Comparison of ENCODE assay signal across 18 cellular contexts in genomic region chr15:99180963-99181306, GRCh38.
DNase-seq lines count a peak whose midpoint lies in the region; ATAC-seq and TF ChIP-seq lines count a peak whose summit lies in the region.
"Had no signal": no experiment of that assay in that cellular context is flagged by ENCODE, and none has a peak within 500 bp of the region (broad histone marks: within the 10 kb centered on the region; RNA-seq: fewer than 3 reads in every experiment).

No MANE protein-coding gene starts in this region.

- H3K4me1 ChIP-seq in heart right ventricle, result peaks cover 3 to 52% (median 31%) of the 10 kb centered on the region in 9 donors
- H3K4me1 ChIP-seq in right cardiac atrium (ENCODE audit: control insufficient read depth, insufficient read depth, low read length), result peaks cover 8% of the 10 kb centered on the region
- peaks cover 0 to 65% (median 50%) of the 10 kb centered on the region in 4 donors for H3K4me1 ChIP-seq in sigmoid colon
- H3K4me1 ChIP-seq in aorta (ENCODE audit: control insufficient read depth in 1 of 2, insufficient read depth in 2 of 2, low read length in 2 of 2), result no peaks in the 10 kb centered on the region

- H3K27ac Mint-ChIP-seq in endothelial cell (ENCODE audit: unreplicated experiment), result no peak overlapping the region
- H3K27ac Mint-ChIP-seq: activated naive CD4-positive, alpha-beta T cell treated with anti-CD3 and anti-CD28 coated beads, Interleukin-2, amount 50 U/mL, for 72 hours; CD8-positive, alpha-beta memory T cell; stimulated activated effector memory CD8-positive, alpha-beta T cell treated with anti-CD3 and anti-CD28 coated beads, Interleukin-12 subunit alpha, Interleukin-12 subunit beta, amount 100 ng/mL, for 72 hours had no signal

- H3K9me3 ChIP-seq in heart right ventricle, result no peaks in the 10 kb centered on the region
- no peaks in the 10 kb centered on the region for H3K9me3 ChIP-seq in right cardiac atrium (ENCODE audit: control insufficient read depth, low read length)
- H3K9me3 ChIP-seq in sigmoid colon, result no peaks in the 10 kb centered on the region
- H3K9me3 ChIP-seq in aorta (ENCODE audit: control insufficient read depth, low read length), result no peaks in the 10 kb centered on the region
- H3K9me3 ChIP-seq: spleen, testis had no signal

- H3K36me3 Mint-ChIP-seq in endothelial cell (ENCODE audit: low read depth, unreplicated experiment), result peaks cover 10% of the 10 kb centered on the region
- H3K36me3 Mint-ChIP-seq: activated naive CD4-positive, alpha-beta T cell treated with anti-CD3 and anti-CD28 coated beads, Interleukin-2, amount 50 U/mL, for 72 hours; CD8-positive, alpha-beta memory T cell; stimulated activated effector memory CD8-positive, alpha-beta T cell treated with anti-CD3 and anti-CD28 coated beads, Interleukin-12 subunit alpha, Interleukin-12 subunit beta, amount 100 ng/mL, for 72 hours had no signal

- WGBS in heart right ventricle, 2 donors, result 97 to 99% methylated on average over 2 of the region's 2 CpGs
- WGBS in right cardiac atrium, result 95% methylated on average over 2 of the region's 2 CpGs
- 78 to 90% methylated on average over 2 of the region's 2 CpGs for WGBS in sigmoid colon, 2 donors
- WGBS in aorta, 2 donors, result 93 to 96% methylated on average over 2 of the region's 2 CpGs

- no peak overlapping the region for H3K4me3 Mint-ChIP-seq in endothelial cell (ENCODE audit: unreplicated experiment)
- H3K4me3 Mint-ChIP-seq: CD8-positive, alpha-beta memory T cell; stimulated activated effector memory CD8-positive, alpha-beta T cell treated with anti-CD3 and anti-CD28 coated beads, Interleukin-12 subunit alpha, Interleukin-12 subunit beta, amount 100 ng/mL, for 72 hours; WTC11 had no signal

- H3K9me3 Mint-ChIP-seq in endothelial cell (ENCODE audit: unreplicated experiment), result no peaks in the 10 kb centered on the region
- H3K9me3 Mint-ChIP-seq: activated naive CD4-positive, alpha-beta T cell treated with anti-CD3 and anti-CD28 coated beads, Interleukin-2, amount 50 U/mL, for 72 hours; CD8-positive, alpha-beta memory T cell; stimulated activated effector memory CD8-positive, alpha-beta T cell treated with anti-CD3 and anti-CD28 coated beads, Interleukin-12 subunit alpha, Interleukin-12 subunit beta, amount 100 ng/mL, for 72 hours had no signal

- TF ChIP-seq CTCF in heart right ventricle (IDR thresholded peaks at IDR 0.05) (no peak), sigmoid colon (IDR thresholded peaks at IDR 0.05) (no peak), endothelial cell (IDR thresholded peaks at IDR 0.05; ENCODE audit: unreplicated experiment) (no peak)

- ATAC-seq in heart right ventricle, result no peak
- ATAC-seq in right cardiac atrium, result no peak
- ATAC-seq in aorta (ENCODE audit: low FRiP score), result no peak
- ATAC-seq in HG03520 (IDR thresholded peaks at IDR 0.05; ENCODE audit: unreplicated experiment), result no peak
- ATAC-seq: activated naive CD4-positive, alpha-beta T cell treated with anti-CD3 and anti-CD28 coated beads, Interleukin-2, amount 50 U/mL, for 72 hours; stimulated activated effector memory CD8-positive, alpha-beta T cell treated with anti-CD3 and anti-CD28 coated beads, Interleukin-12 subunit alpha, Interleukin-12 subunit beta, amount 100 ng/mL, for 72 hours had no signal

- peaks cover 2% of the 10 kb centered on the region for H3K27me3 Mint-ChIP-seq in endothelial cell (ENCODE audit: unreplicated experiment)

- peaks cover 16% of the 10 kb centered on the region for H3K4me1 Mint-ChIP-seq in endothelial cell (ENCODE audit: unreplicated experiment)
- H3K4me1 Mint-ChIP-seq: CD8-positive, alpha-beta memory T cell; stimulated activated effector memory CD8-positive, alpha-beta T cell treated with anti-CD3 and anti-CD28 coated beads, Interleukin-12 subunit alpha, Interleukin-12 subunit beta, amount 100 ng/mL, for 72 hours had no signal

- H3K36me3 ChIP-seq in heart right ventricle (peaks cover 0 to 19% (median 0%) of the 10 kb centered on the region in 9 donors), sigmoid colon (no peaks in the 10 kb centered on the region), aorta (ENCODE audit: control insufficient read depth in 1 of 2, insufficient read depth in 2 of 2, low read length in 1 of 2) (no peaks in the 10 kb centered on the region)

- H3K4me3 ChIP-seq in heart right ventricle, result no peak overlapping the region
- H3K4me3 ChIP-seq in right cardiac atrium (ENCODE audit: low read length), result no peak overlapping the region
- no peak overlapping the region for H3K4me3 ChIP-seq in sigmoid colon
- no peak overlapping the region for H3K4me3 ChIP-seq in aorta (ENCODE audit: low read length in 2 of 2)
- H3K4me3 ChIP-seq: spleen, testis had no signal

- intact Hi-C loops in heart right ventricle (cut with DNase I) (loop anchor here in 2 of 10 donors (1.0 to 2.0 kb wide), 2 partner anchors 29 to 74 kb away; no protein-coding TSS in a partner anchor), cardiac septum (cut with DNase I) (no loop called here), right cardiac atrium (cut with DNase I) (no loop called here), sigmoid colon (cut with DNase I) (no loop called here), aorta (cut with DNase I) (loop anchor here in 1 of 2 donors (2.0 kb wide), 1 partner anchor 56 kb away; no protein-coding TSS in a partner anchor)

- H3K27ac ChIP-seq in heart right ventricle (peak overlapping the region in 9 of 10 donors; percentile 67 to 86 (median 76)), right cardiac atrium (ENCODE audit: low read length) (peak overlapping the region; percentile 93), sigmoid colon (peak overlapping the region; percentile 92 to 97 (median 96)), aorta (ENCODE audit: low read depth in 1 of 2, low read length in 2 of 2) (peak overlapping the region; percentile 49 to 91)
- H3K27ac ChIP-seq: testis had no signal

- no peaks in the 10 kb centered on the region for H3K27me3 ChIP-seq in heart right ventricle
- H3K27me3 ChIP-seq in right cardiac atrium (ENCODE audit: control insufficient read depth, insufficient read depth), result no peaks in the 10 kb centered on the region
- no peaks in the 10 kb centered on the region for H3K27me3 ChIP-seq in sigmoid colon
- no peaks in the 10 kb centered on the region for H3K27me3 ChIP-seq in aorta (ENCODE audit: control insufficient read depth in 1 of 2, insufficient read depth in 2 of 2, low read length in 1 of 2)
- H3K27me3 ChIP-seq: spleen, testis had no signal

- no peak for TF ChIP-seq POLR2A in sigmoid colon (IDR thresholded peaks at IDR 0.05)

- DNase-seq in heart right ventricle, result no peak
- DNase-seq in cardiac septum (ENCODE audit: low spot score), result no peak
- no peak for DNase-seq in right cardiac atrium
- DNase-seq in sigmoid colon, result no peak
- DNase-seq in aorta, result no peak
- DNase-seq in endothelial cell (ENCODE audit: low spot score), result no peak
- no peak for DNase-seq in T1000 (lab: John Stamatoyannopoulos, UW)
- DNase-seq: CD8-positive, alpha-beta memory T cell; NCI-H1105 treated with DMSO at 0.1 percent for 48 hours; NCI-H2029 treated with DMSO at 0.1 percent for 48 hours; NCI-H226; spleen; stimulated activated CD4-positive, alpha-beta T cell treated with anti-CD3 and anti-CD28 coated beads, Interleukin-2, amount 100 ng/mL, for 48 hours had no signal

- TF ChIP-seq EP300 in sigmoid colon (IDR thresholded peaks at IDR 0.05), result no peak
